Comparison of ENCODE assay signal across 20 cellular contexts in the genomic region with DNA sequence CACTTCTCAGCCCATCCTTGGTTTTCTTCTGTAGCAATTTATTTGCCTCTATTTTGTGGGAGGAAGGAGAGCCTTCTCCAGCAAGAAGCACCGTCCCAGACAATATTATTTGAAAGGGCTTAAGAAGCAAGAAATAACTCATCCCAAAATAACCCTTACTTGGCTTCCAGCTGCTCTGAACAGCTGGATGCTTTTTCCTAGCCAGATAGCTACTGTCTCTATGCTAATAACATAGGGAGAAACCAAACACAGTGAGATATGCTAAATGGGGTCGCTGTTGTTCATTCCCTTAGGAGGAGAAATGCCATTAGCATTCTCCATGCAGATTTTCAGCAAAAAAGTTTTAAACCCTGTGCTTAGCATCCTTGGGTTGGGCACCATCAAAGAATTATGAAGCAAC.
DNase-seq lines count a peak whose midpoint lies in the region; TF ChIP-seq lines count a peak whose summit lies in the region.
"Had no signal": no experiment of that assay in that cellular context is flagged by ENCODE, and none has a peak within 500 bp of the region (broad histone marks: within the 10 kb centered on the region; RNA-seq: fewer than 3 reads in every experiment).

No MANE protein-coding gene starts in this region.

- no peaks in the 10 kb centered on the region; the same call in 1 of the 2 replicates for H3K9me3 ChIP-seq in NT2/D1 (ENCODE audit: insufficient read depth, low read length)
- no peaks in the 10 kb centered on the region for H3K9me3 ChIP-seq in iPS-20b (ENCODE audit: insufficient read depth, low read depth, low read length)

- H3K36me3 ChIP-seq in NT2/D1 (ENCODE audit: insufficient read depth, insufficient read length, low read length) (no peaks in the 10 kb centered on the region), iPS-20b (ENCODE audit: insufficient read depth, low read depth, low read length) (no peaks in the 10 kb centered on the region)
- H3K36me3 ChIP-seq: BLaER1 treated with 17β-estradiol and CSF1 and Interleukin-3, amounts not matched to agents 10 nM and 100 nM had no signal

- H3K36me3 Mint-ChIP-seq in progenitor cell of endocrine pancreas (ENCODE audit: insufficient read depth) = no peaks in the 10 kb centered on the region
- H3K36me3 Mint-ChIP-seq: CD4-positive, alpha-beta memory T cell had no signal

- no peaks in the 10 kb centered on the region for H3K9me3 Mint-ChIP-seq in progenitor cell of endocrine pancreas (ENCODE audit: low read depth)

- no peak overlapping the region for H3K27ac Mint-ChIP-seq in progenitor cell of endocrine pancreas
- H3K27ac Mint-ChIP-seq: CD4-positive, alpha-beta memory T cell had no signal

- DNase-seq in NCI-H82 (lab: John Stamatoyannopoulos, UW) (peak; percentile 29), NCI-H82 treated with DMSO at 0.1 percent for 48 hours (lab: John Stamatoyannopoulos, UW; ENCODE audit: unreplicated experiment) (no peak), NT2/D1 (ENCODE audit: low read depth, low spot score) (peak; percentile 16), COLO668 (lab: John Stamatoyannopoulos, UW; ENCODE audit: unreplicated experiment) (no peak), kidney tubule cell (ENCODE audit: low spot score) (no peak), progenitor cell of endocrine pancreas (ENCODE audit: low spot score, unreplicated experiment) (no peak)
- DNase-seq: 8988T; CD4-positive, alpha-beta memory T cell; EL; IMR-90; NCI-H146; NCI-H2029; NCI-H226; NCI-H510A treated with DMSO at 0.1 percent for 48 hours; NCI-H774; OCI-M1 had no signal

- H3K4me1 Mint-ChIP-seq in progenitor cell of endocrine pancreas (ENCODE audit: low read depth) = no peaks in the 10 kb centered on the region
- H3K4me1 Mint-ChIP-seq: CD4-positive, alpha-beta memory T cell had no signal

- H3K27ac ChIP-seq in iPS-20b (ENCODE audit: low read length) = no peak overlapping the region
- H3K27ac ChIP-seq: BLaER1 treated with 17β-estradiol and CSF1 and Interleukin-3, amounts not matched to agents 10 nM and 100 nM; HL-60; KMS-11 had no signal

- no peak for TF ChIP-seq CTCF in progenitor cell of endocrine pancreas (IDR thresholded peaks at IDR 0.05; ENCODE audit: unreplicated experiment)

- no peak overlapping the region for H3K4me3 ChIP-seq in NT2/D1 (ENCODE audit: insufficient read length, low read depth)
- H3K4me3 ChIP-seq in iPS-20b (ENCODE audit: low read length) = peak overlapping the region; percentile 47
- H3K4me3 ChIP-seq: BLaER1 treated with 17β-estradiol and CSF1 and Interleukin-3, amounts not matched to agents 10 nM and 100 nM had no signal

- H3K27me3 ChIP-seq in NT2/D1 (ENCODE audit: insufficient read depth, insufficient read length) = no peaks in the 10 kb centered on the region
- peaks cover 62% of the 10 kb centered on the region for H3K27me3 ChIP-seq in iPS-20b (ENCODE audit: insufficient read depth, low read length)
- H3K27me3 ChIP-seq: BLaER1 treated with 17β-estradiol and CSF1 and Interleukin-3, amounts not matched to agents 10 nM and 100 nM had no signal

- no peak overlapping the region for H3K9ac ChIP-seq in NT2/D1 (ENCODE audit: insufficient read length, low read depth)
- no peak overlapping the region for H3K9ac ChIP-seq in iPS-20b (ENCODE audit: low read depth, low read length)
- H3K9ac ChIP-seq: BLaER1 treated with 17β-estradiol and CSF1 and Interleukin-3, amounts not matched to agents 10 nM and 100 nM; KMS-11 had no signal

- H3K4me3 Mint-ChIP-seq in progenitor cell of endocrine pancreas (ENCODE audit: low read depth) = no peak overlapping the region
- H3K4me3 Mint-ChIP-seq: CD4-positive, alpha-beta memory T cell had no signal

- H3K27me3 Mint-ChIP-seq in progenitor cell of endocrine pancreas = peaks cover 32% of the 10 kb centered on the region

- H3K4me1 ChIP-seq in NT2/D1 (ENCODE audit: insufficient read depth, insufficient read length) (peaks cover 2% of the 10 kb centered on the region), iPS-20b (ENCODE audit: insufficient read depth, low read length) (peaks cover 45% of the 10 kb centered on the region)
- H3K4me1 ChIP-seq: BLaER1 treated with 17β-estradiol and CSF1 and Interleukin-3, amounts not matched to agents 10 nM and 100 nM had no signal

Comparison
In these comparisons a context has a peak if more than half of its experiments do, and no peak if none do; other contexts are left out.
1. DNase-seq: peak in NCI-H82 (single experiment) and NT2/D1 (single experiment); none in NCI-H82 treated with DMSO at 0.1 percent for 48 hours (single experiment), COLO668 (single experiment), kidney tubule cell (single experiment) and progenitor cell of endocrine pancreas (single experiment).